In the genomic region with DNA sequence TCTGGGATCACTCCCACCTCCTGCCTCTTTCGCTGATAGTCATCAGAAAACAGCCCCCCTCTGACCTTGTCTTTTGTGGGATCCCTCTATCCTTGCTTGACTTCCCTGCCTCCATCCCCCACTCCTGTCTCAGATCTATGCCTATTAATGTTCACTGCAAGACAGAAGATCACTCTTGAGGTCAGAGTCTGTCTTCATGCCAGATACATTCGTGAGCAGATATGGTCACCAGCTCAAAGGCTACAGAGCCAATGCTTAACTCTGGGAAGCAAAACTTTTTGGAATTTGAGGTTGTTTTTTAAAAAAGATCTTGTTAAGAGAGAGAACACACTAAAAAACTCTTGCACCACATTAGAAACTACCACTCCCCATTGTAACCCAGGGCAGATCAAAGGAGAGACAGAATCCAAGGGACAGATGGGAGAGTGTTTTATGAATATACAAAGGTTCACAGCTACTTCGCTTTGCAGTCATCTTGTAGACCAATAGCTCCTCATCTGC, we compare ENCODE assay signal across 10 cellular contexts. TPM values are rescaled to one million over a fixed set of nuclear protein-coding genes. Genes with fewer than 3 reads are reported as not detected.
DNase-seq lines count a peak whose midpoint lies in the region; ATAC-seq, FAIRE-seq and TF ChIP-seq lines count a peak whose summit lies in the region.
"Had no signal": no experiment of that assay in that cellular context is flagged by ENCODE, and none has a peak within 500 bp of the region (broad histone marks: within the 10 kb centered on the region; RNA-seq: fewer than 3 reads in every experiment).

No MANE protein-coding gene starts in this region.

- H3K27me3 Mint-ChIP-seq in type B pancreatic cell, result no peaks in the 10 kb centered on the region

- peak; percentile 52 for DNase-seq in RPMI7951 (ENCODE audit: low read depth)
- no peak for DNase-seq in type B pancreatic cell (ENCODE audit: extremely low spot score, unreplicated experiment)
- no peak for DNase-seq in GM13977 (ENCODE audit: low spot score)
- no peak for DNase-seq in medulla oblongata (ENCODE audit: extremely low spot score)
- DNase-seq: activated T-cell treated with anti-CD3 and anti-CD28 coated beads, Interleukin-2, amount 50 U/mL, for 1 hour had no signal

- H3K36me3 Mint-ChIP-seq in type B pancreatic cell, result peaks cover 16% of the 10 kb centered on the region

- in situ Hi-C loops in GM13977 (cut with MboI; ENCODE audit: low pct_unique_long_range_greater_than_20kb, low sequenced_read_pairs, unreplicated experiment), result no loop called here

- H3K9me3 ChIP-seq in muscle layer of colon (ENCODE audit: low read length), result no peaks in the 10 kb centered on the region

- no peaks in the 10 kb centered on the region for H3K9me3 Mint-ChIP-seq in type B pancreatic cell

- no peak overlapping the region for H3K9ac ChIP-seq in muscle layer of colon (ENCODE audit: low read length)

- peak overlapping the region; percentile 71 for H3K4me3 Mint-ChIP-seq in type B pancreatic cell

- H3K4me1 Mint-ChIP-seq in type B pancreatic cell (ENCODE audit: unreplicated experiment), result peaks cover 63% of the 10 kb centered on the region

- peak overlapping the region in 1 of 2 donors; percentile 13 for H3K4me3 ChIP-seq in muscle layer of colon (ENCODE audit: low read depth in 1 of 2, low read length in 2 of 2)
- H3K4me3 ChIP-seq: GM12878 had no signal

- H3K27ac Mint-ChIP-seq in type B pancreatic cell, result peak overlapping the region; percentile 93

- FAIRE-seq in endometrium (lab: Jason Lieb, UNC), result peak; percentile 61
- FAIRE-seq: GM12878 had no signal

- H3K36me3 ChIP-seq in muscle layer of colon (ENCODE audit: insufficient read depth, low read length), result no peaks in the 10 kb centered on the region

- TF ChIP-seq CTCF in type B pancreatic cell (conservative IDR thresholded peaks at IDR 0.05), result no peak
- TF ChIP-seq CTCF in GM13977 (IDR thresholded peaks at IDR 0.05; ENCODE audit: extremely low read depth, insufficient read depth, missing control alignments), result no peak

- no peaks in the 10 kb centered on the region for H3K27me3 ChIP-seq in muscle layer of colon (ENCODE audit: control insufficient read depth in 1 of 2, insufficient read depth in 2 of 2, low read length in 2 of 2)

- ATAC-seq in HG03460 (IDR thresholded peaks at IDR 0.05; ENCODE audit: unreplicated experiment), result no peak
- ATAC-seq: GM12878 had no signal

- peaks cover 79% of the 10 kb centered on the region for H3K4me1 ChIP-seq in muscle layer of colon (ENCODE audit: insufficient read depth, low read length)

- H3K27ac ChIP-seq in muscle layer of colon (ENCODE audit: low read depth, low read length), result peak overlapping the region; percentile 65

RNA-seq across cellular contexts. Expression of gene A3GALT2, which starts 17.1 kb away (rescaled TPM):
- not detected in 2 replicates for total RNA-seq in RPMI7951 (2014; rRNA removed; shearing (Covaris generic))
- total RNA-seq in type B pancreatic cell (ENCODE audit: low replicate concordance), result 0.29 TPM in 1 of 2 replicates, not detected in the other
- total RNA-seq: GM12878, SK-MEL-5 had no signal
